In the genomic region with DNA sequence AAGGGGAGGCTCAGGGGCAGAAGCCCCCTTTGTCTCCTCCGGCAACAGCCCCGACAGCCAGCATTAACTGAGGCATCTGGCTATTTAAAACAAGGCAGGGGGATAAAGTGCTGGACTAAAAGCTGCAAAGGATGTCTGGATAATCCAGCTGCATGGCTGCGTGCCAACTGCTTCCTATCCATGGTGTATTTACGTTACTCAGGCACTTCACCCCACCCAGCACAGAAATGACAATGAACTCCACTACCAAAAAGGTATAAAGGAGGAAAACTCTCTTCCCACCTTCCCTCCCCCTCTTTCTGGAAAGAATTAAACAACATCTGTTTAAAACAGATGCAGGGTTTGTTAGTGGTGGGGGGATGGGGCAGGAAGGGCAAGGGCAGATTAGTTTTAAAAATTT, we compare ENCODE assay signal across 9 cellular contexts.
DNase-seq lines count a peak whose midpoint lies in the region; ATAC-seq, FAIRE-seq and TF ChIP-seq lines count a peak whose summit lies in the region.
"Had no signal": no experiment of that assay in that cellular context is flagged by ENCODE, and none has a peak within 500 bp of the region (broad histone marks: within the 10 kb centered on the region; RNA-seq: fewer than 3 reads in every experiment).

No MANE protein-coding gene starts in this region.

- H3K4me1 ChIP-seq in DND-41 (ENCODE audit: insufficient read depth, low read length) (peaks cover 24% of the 10 kb centered on the region), breast epithelium (peaks cover 4 to 9% of the 10 kb centered on the region in 2 donors)

- H3K36me3 ChIP-seq in DND-41 (ENCODE audit: insufficient read depth, low read length) (no peaks in the 10 kb centered on the region), breast epithelium (no peaks in the 10 kb centered on the region)
- H3K36me3 ChIP-seq: gastroesophageal sphincter had no signal

- no peak for FAIRE-seq in GM12891 (lab: Jason Lieb, UNC)

- no peak overlapping the region for H3K4me2 ChIP-seq in DND-41 (ENCODE audit: insufficient read depth, low read length)

- peaks cover 15% of the 10 kb centered on the region for H3K36me3 Mint-ChIP-seq in nephron (ENCODE audit: low read depth)
- H3K36me3 Mint-ChIP-seq in CD14-positive monocyte, result no peaks in the 10 kb centered on the region

- H3K27me3 ChIP-seq in DND-41 (ENCODE audit: insufficient read depth, low read length, poor library complexity) (no peaks in the 10 kb centered on the region), breast epithelium (no peaks in the 10 kb centered on the region)
- H3K27me3 ChIP-seq: gastroesophageal sphincter had no signal

- H3K27me3 Mint-ChIP-seq in nephron (ENCODE audit: low read depth) (no peaks in the 10 kb centered on the region), CD14-positive monocyte (ENCODE audit: low read depth in 3 of 3) (peaks cover 0 to 2% (median 0%) of the 10 kb centered on the region in 3 donors)

- H3K9ac ChIP-seq in DND-41 (ENCODE audit: low read depth, low read length), result no peak overlapping the region

- no peaks in the 10 kb centered on the region for H3K9me3 Mint-ChIP-seq in nephron
- H3K9me3 Mint-ChIP-seq in CD14-positive monocyte, result peaks cover 0 to 5% (median 0%) of the 10 kb centered on the region in 7 donors

- ATAC-seq in DND-41 (ENCODE audit: insufficient read depth, low read depth) (no peak), HG03571 (IDR thresholded peaks at IDR 0.05; ENCODE audit: unreplicated experiment) (no peak), GM19452 (IDR thresholded peaks at IDR 0.05; ENCODE audit: unreplicated experiment) (no peak)
- ATAC-seq: gastroesophageal sphincter had no signal

- H3K4me3 ChIP-seq in DND-41 (ENCODE audit: low read depth in 1 of 2, low read length in 2 of 2) (no peak overlapping the region), breast epithelium (peak overlapping the region in 1 of 3 donors; percentile 24)
- H3K4me3 ChIP-seq: gastroesophageal sphincter had no signal

- H3K4me3 Mint-ChIP-seq in nephron, result peak overlapping the region; percentile 61 to 84 (median 69)
- no peak overlapping the region for H3K4me3 Mint-ChIP-seq in CD14-positive monocyte

- intact Hi-C loops in breast epithelium (cut with DNase I; ENCODE audit: low total_unique reads), result loop anchor here (5.0 kb wide), 1 partner anchor 1008 kb away; no protein-coding TSS in a partner anchor
- intact Hi-C loops in CD14-positive monocyte (cut with micrococcal nuclease), result no loop called here

- no peak for TF ChIP-seq CTCF in DND-41 (IDR thresholded peaks at IDR 0.05; ENCODE audit: borderline replicate concordance, extremely low read depth, low read length, poor library complexity, severe bottlenecking)
- no peak for TF ChIP-seq CTCF in breast epithelium (IDR thresholded peaks at IDR 0.05)
- no peak for TF ChIP-seq CTCF in nephron (IDR thresholded peaks at IDR 0.05; ENCODE audit: unreplicated experiment in 3 of 3)
- no peak for TF ChIP-seq CTCF in CD14-positive monocyte (IDR thresholded peaks at IDR 0.05)

- H3K9me3 ChIP-seq in DND-41 (ENCODE audit: insufficient read depth, low read length, severe bottlenecking) (no peaks in the 10 kb centered on the region), breast epithelium (no peaks in the 10 kb centered on the region)
- H3K9me3 ChIP-seq: gastroesophageal sphincter had no signal

- H3K79me2 ChIP-seq in DND-41 (ENCODE audit: insufficient read depth, low read length), result peaks cover 97% of the 10 kb centered on the region

- peak; percentile 24 for DNase-seq in DND-41
- DNase-seq in NCI-H2171 treated with DMSO at 0.1 percent for 48 hours (lab: John Stamatoyannopoulos, UW), result peak; percentile 64
- no peak for DNase-seq in breast epithelium (ENCODE audit: low spot score in 2 of 2)
- DNase-seq in CD14-positive monocyte (ENCODE audit: low spot score), result no peak
- no peak for DNase-seq in GM12891 (ENCODE audit: insufficient read length, low spot score)

- H3K27ac ChIP-seq in DND-41 (ENCODE audit: low read length) (no peak overlapping the region), breast epithelium (peak overlapping the region; percentile 3 to 72)

- H4K20me1 ChIP-seq in DND-41 (ENCODE audit: insufficient read depth, low read length), result peaks cover 73% of the 10 kb centered on the region

- H2AFZ ChIP-seq in DND-41 (ENCODE audit: low read depth, low read length), result no peak overlapping the region

- TF ChIP-seq POLR2A in breast epithelium (IDR thresholded peaks at IDR 0.05), result no peak
- no peak for TF ChIP-seq POLR2A in GM12891 (IDR thresholded peaks at IDR 0.05; ENCODE audit: low read depth, low read length)

- peak overlapping the region; percentile 43 to 88 (median 83) for H3K27ac Mint-ChIP-seq in nephron
- H3K27ac Mint-ChIP-seq in CD14-positive monocyte, result no peak overlapping the region

- H3K4me1 Mint-ChIP-seq in nephron (peaks cover 76% of the 10 kb centered on the region), CD14-positive monocyte (peaks cover 12% of the 10 kb centered on the region)

TF ChIP-seq in GM12891, 5 proteins besides CTCF, POLR2A, EP300 and RAD21:
- TF ChIP-seq SPI1 (IDR thresholded peaks at IDR 0.05; ENCODE audit: low read depth, low read length) (no peak), POU2F2 (IDR thresholded peaks at IDR 0.05; ENCODE audit: low read depth, low read length) (no peak), POLR2AphosphoS5 (IDR thresholded peaks at IDR 0.05; ENCODE audit: low read depth, low read length) (no peak), TAF1 (IDR thresholded peaks at IDR 0.05; ENCODE audit: low read depth, low read length) (no peak), PAX5 (IDR thresholded peaks at IDR 0.05; ENCODE audit: insufficient read depth, low read length, severe bottlenecking) (no peak)
TF ChIP-seq in GM12891: peak in this region for 0.

Comparison
In these comparisons a context has a peak if more than half of its experiments do, and no peak if none do; other contexts are left out.
1. DNase-seq: peak in DND-41 (single experiment) and NCI-H2171 treated with DMSO at 0.1 percent for 48 hours (single experiment); none in breast epithelium (0 of 2), CD14-positive monocyte (single experiment) and GM12891 (single experiment).
2. H3K27ac Mint-ChIP-seq: peak in nephron (3 of 3); none in CD14-positive monocyte (0 of 7).
3. H3K4me3 Mint-ChIP-seq: peak in nephron (3 of 3); none in CD14-positive monocyte (0 of 2).